In the genomic region with DNA sequence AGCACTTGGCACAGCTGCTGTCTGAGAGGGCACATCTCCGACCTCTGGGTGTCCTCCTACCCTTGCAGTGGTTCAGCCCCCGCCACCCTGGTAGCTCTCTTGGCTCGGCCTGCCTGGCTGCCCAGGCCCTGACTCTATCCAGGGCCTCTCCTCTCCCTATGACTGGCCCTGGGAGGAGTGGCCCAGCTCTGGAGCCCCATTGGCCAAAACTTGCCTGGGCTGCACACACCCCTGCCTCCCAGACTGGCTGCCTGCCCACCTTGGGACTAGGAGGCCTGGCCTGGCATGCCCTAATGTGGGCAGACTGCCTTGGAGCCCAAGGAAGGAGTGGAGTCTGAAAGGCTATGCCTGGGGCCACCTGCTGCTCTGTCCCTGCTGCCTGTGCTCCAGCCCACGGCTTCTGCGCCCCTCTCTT, we compare ENCODE assay signal across 9 cellular contexts. TPM values are rescaled to one million over a fixed set of nuclear protein-coding genes. Genes with fewer than 3 reads are reported as not detected.
DNase-seq lines count a peak whose midpoint lies in the region; TF ChIP-seq lines count a peak whose summit lies in the region.
"Had no signal": no experiment of that assay in that cellular context is flagged by ENCODE, and none has a peak within 500 bp of the region (broad histone marks: within the 10 kb centered on the region; RNA-seq: fewer than 3 reads in every experiment).

No MANE protein-coding gene starts in this region.

- H3K9me3 ChIP-seq in CD4-positive, alpha-beta memory T cell (ENCODE audit: control insufficient read depth in 1 of 2, low read length in 2 of 2), result no peaks in the 10 kb centered on the region

- no peaks in the 10 kb centered on the region for H3K36me3 Mint-ChIP-seq in CD4-positive, alpha-beta memory T cell
- no peaks in the 10 kb centered on the region for H3K36me3 Mint-ChIP-seq in glutamatergic neuron (ENCODE audit: unreplicated experiment)
- H3K36me3 Mint-ChIP-seq: naive B cell had no signal

- no peak overlapping the region for H3K27ac Mint-ChIP-seq in CD4-positive, alpha-beta memory T cell
- H3K27ac Mint-ChIP-seq in glutamatergic neuron (ENCODE audit: unreplicated experiment), result no peak overlapping the region
- H3K27ac Mint-ChIP-seq: naive B cell had no signal

- no peak overlapping the region for H3K4me3 ChIP-seq in CD4-positive, alpha-beta memory T cell (ENCODE audit: low read length in 2 of 2)

- H3K4me3 Mint-ChIP-seq in CD4-positive, alpha-beta memory T cell, result no peak overlapping the region
- H3K4me3 Mint-ChIP-seq in glutamatergic neuron (ENCODE audit: unreplicated experiment), result no peak overlapping the region
- H3K4me3 Mint-ChIP-seq: naive B cell had no signal

- no peaks in the 10 kb centered on the region for H3K4me1 Mint-ChIP-seq in CD4-positive, alpha-beta memory T cell
- H3K4me1 Mint-ChIP-seq in glutamatergic neuron (ENCODE audit: low read depth, unreplicated experiment), result peaks cover 18% of the 10 kb centered on the region
- H3K4me1 Mint-ChIP-seq: naive B cell had no signal

- peak; percentile 24 for DNase-seq in HS-27A (ENCODE audit: low read depth)
- DNase-seq in astrocyte of the hippocampus (ENCODE audit: low read depth, low spot score), result peak; percentile 94
- DNase-seq in hippocampal formation (lab: John Stamatoyannopoulos, UW), result peak; percentile 66 to 79
- DNase-seq in stromal cell of bone marrow (ENCODE audit: low read depth), result peak; percentile 81
- no peak for DNase-seq in CD4-positive, alpha-beta memory T cell
- DNase-seq in glutamatergic neuron, result no peak
- no peak for DNase-seq in AML-193 (lab: John Stamatoyannopoulos, UW)
- no peak for DNase-seq in T-helper 1 cell
- DNase-seq: naive B cell had no signal

- H3K36me3 ChIP-seq in CD4-positive, alpha-beta memory T cell (ENCODE audit: insufficient read depth, low read length), result no peaks in the 10 kb centered on the region

- intact Hi-C loops in CD4-positive, alpha-beta memory T cell (cut with micrococcal nuclease), result no loop called here

- POLR2A ChIA-PET in CD4-positive, alpha-beta memory T cell (lab: Charles Lee; ENCODE audit: partially characterized antibody), result no interaction called here

- no peaks in the 10 kb centered on the region for H3K4me1 ChIP-seq in CD4-positive, alpha-beta memory T cell (ENCODE audit: insufficient read depth, low read length)

- H3K9me3 Mint-ChIP-seq in CD4-positive, alpha-beta memory T cell, result no peaks in the 10 kb centered on the region
- H3K9me3 Mint-ChIP-seq in glutamatergic neuron (ENCODE audit: unreplicated experiment), result peaks cover 11% of the 10 kb centered on the region
- H3K9me3 Mint-ChIP-seq: naive B cell had no signal

- TF ChIP-seq CTCF in glutamatergic neuron (IDR thresholded peaks at IDR 0.05; ENCODE audit: partially characterized antibody, unreplicated experiment), result no peak

- H3K27me3 Mint-ChIP-seq in CD4-positive, alpha-beta memory T cell, result no peaks in the 10 kb centered on the region
- H3K27me3 Mint-ChIP-seq in glutamatergic neuron (ENCODE audit: unreplicated experiment), result peaks cover 6% of the 10 kb centered on the region
- H3K27me3 Mint-ChIP-seq: naive B cell had no signal

- H3K27ac ChIP-seq in CD4-positive, alpha-beta memory T cell (ENCODE audit: low read depth, low read length), result no peak overlapping the region

- no peaks in the 10 kb centered on the region for H3K27me3 ChIP-seq in CD4-positive, alpha-beta memory T cell (ENCODE audit: insufficient read depth, low read length)

- CTCF ChIA-PET in CD4-positive, alpha-beta memory T cell (lab: Charles Lee; ENCODE audit: partially characterized antibody), result no interaction called here

RNA-seq across cellular contexts. Expression of gene ACOT11, which starts 33.6 kb away (rescaled TPM):
- under 1 TPM; 0.64 to 1.00 TPM for total RNA-seq in CD4-positive, alpha-beta memory T cell
- not detected for polyA plus RNA-seq in CD4-positive, alpha-beta memory T cell
- 0.32 TPM for total RNA-seq in glutamatergic neuron (ENCODE audit: unreplicated experiment)

RNA-seq across cellular contexts. Expression of gene FAM151A, which starts 41.7 kb away (rescaled TPM):
- not detected for total RNA-seq in CD4-positive, alpha-beta memory T cell
- not detected for polyA plus RNA-seq in CD4-positive, alpha-beta memory T cell
- not detected for total RNA-seq in glutamatergic neuron (ENCODE audit: unreplicated experiment)

RNA-seq across cellular contexts. Expression of gene MROH7, which starts 60.0 kb away (rescaled TPM):
- under 1 TPM; 0.22 to 0.38 TPM for total RNA-seq in CD4-positive, alpha-beta memory T cell
- not detected for polyA plus RNA-seq in CD4-positive, alpha-beta memory T cell
- not detected for total RNA-seq in glutamatergic neuron (ENCODE audit: unreplicated experiment)

Comparison
In these comparisons a context has a peak if more than half of its experiments do, and no peak if none do; other contexts are left out.
1. DNase-seq: peak in HS-27A (single experiment), astrocyte of the hippocampus (single experiment), hippocampal formation (2 of 2) and stromal cell of bone marrow (single experiment); none in CD4-positive, alpha-beta memory T cell (0 of 5), glutamatergic neuron (single experiment), AML-193 (0 of 2) and T-helper 1 cell (0 of 5).